25 cellular contexts compared by ENCODE assay signal in genomic region chr7:157116762-157117161, GRCh38. TPM values are rescaled to one million over a fixed set of nuclear protein-coding genes. Genes with fewer than 3 reads are reported as not detected.
DNase-seq lines count a peak whose midpoint lies in the region; ATAC-seq and TF ChIP-seq lines count a peak whose summit lies in the region.
"Had no signal": no experiment of that assay in that cellular context is flagged by ENCODE, and none has a peak within 500 bp of the region (broad histone marks: within the 10 kb centered on the region; RNA-seq: fewer than 3 reads in every experiment).

No MANE protein-coding gene starts in this region.

- H3K4ac ChIP-seq in trophoblast cell (ENCODE audit: low read depth, low read length): no peak overlapping the region
- no peak overlapping the region for H3K4ac ChIP-seq in neuronal stem cell (ENCODE audit: low read length)

- no peak overlapping the region for H2BK15ac ChIP-seq in neuronal stem cell (ENCODE audit: low read length)

- H4K12ac ChIP-seq in trophoblast cell (ENCODE audit: low read depth, low read length): no peak overlapping the region

- TF ChIP-seq POLR2A in adrenal gland (IDR thresholded peaks at IDR 0.05): no peak

- H4K20me1 ChIP-seq in PC-3 (ENCODE audit: low read length): no peaks in the 10 kb centered on the region
- H4K20me1 ChIP-seq: BLaER1 treated with 17β-estradiol and CSF1 and Interleukin-3, amounts not matched to agents 10 nM and 100 nM had no signal

- H3K4me1 ChIP-seq in PC-3 (ENCODE audit: insufficient read depth, low read length): no peaks in the 10 kb centered on the region
- no peaks in the 10 kb centered on the region for H3K4me1 ChIP-seq in adrenal gland (replicated peaks in 1 of 2)
- H3K4me1 ChIP-seq in trophoblast cell (ENCODE audit: control insufficient read depth in 1 of 2, insufficient read depth in 2 of 2, low read length in 2 of 2): no peaks in the 10 kb centered on the region
- no peaks in the 10 kb centered on the region for H3K4me1 ChIP-seq in neuronal stem cell (ENCODE audit: control insufficient read depth in 2 of 2, insufficient read depth in 1 of 2, low read depth in 1 of 2, low read length in 2 of 2)
- H3K4me1 ChIP-seq: A549; BLaER1 treated with 17β-estradiol and CSF1 and Interleukin-3, amounts not matched to agents 10 nM and 100 nM had no signal

- H3F3A ChIP-seq in PC-3 (ENCODE audit: low read length, unreplicated experiment): no peaks in the 10 kb centered on the region

- no TSS peak for BruUV-seq in PC-3 (replicated peaks; lab: Mats Ljungman, UMichigan)

- no peaks in the 10 kb centered on the region for H3K9me2 ChIP-seq in PC-3 (replicated peaks; ENCODE audit: low read length)

- H3K27ac ChIP-seq in PC-3 (ENCODE audit: low read length): no peak overlapping the region
- no peak overlapping the region for H3K27ac ChIP-seq in adrenal gland
- H3K27ac ChIP-seq in trophoblast cell (ENCODE audit: low read depth, low read length): no peak overlapping the region
- H3K27ac ChIP-seq in neuronal stem cell (replicated peaks; ENCODE audit: low read length): no peak overlapping the region
- H3K27ac ChIP-seq: A549; BLaER1 treated with 17β-estradiol and CSF1 and Interleukin-3, amounts not matched to agents 10 nM and 100 nM; HL-60 had no signal

- POLR2A ChIA-PET in PC-3 (lab: Charles Lee; ENCODE audit: unreplicated experiment) (no interaction called here), HEK293T (lab: Yijun Ruan, JAX) (no interaction called here)

- H3K4me3 ChIP-seq in PC-3 (ENCODE audit: low read length): no peak overlapping the region
- H3K4me3 ChIP-seq in adrenal gland: no peak overlapping the region
- H3K4me3 ChIP-seq in trophoblast cell (ENCODE audit: low read depth, low read length): no peak overlapping the region
- H3K4me3 ChIP-seq in neuronal stem cell (ENCODE audit: low read length in 2 of 2): no peak overlapping the region
- H3K4me3 ChIP-seq: A549; BLaER1 treated with 17β-estradiol and CSF1 and Interleukin-3, amounts not matched to agents 10 nM and 100 nM had no signal

- intact Hi-C loops in PC-3 (cut with micrococcal nuclease) (no loop called here), adrenal gland (cut with DNase I) (no loop called here)

- CTCF ChIA-PET in PC-3 (lab: Charles Lee): no interaction called here
- CTCF ChIA-PET in HEK293T (lab: Yijun Ruan, JAX): no interaction called here

- H3K79me2 ChIP-seq in PC-3 (ENCODE audit: low read length): no peaks in the 10 kb centered on the region
- H3K79me2 ChIP-seq in trophoblast cell (ENCODE audit: control insufficient read depth, insufficient read depth, low read length, poor library complexity): no peaks in the 10 kb centered on the region

- H4K91ac ChIP-seq in trophoblast cell (ENCODE audit: low read depth, low read length) (no peak overlapping the region), neuronal stem cell (ENCODE audit: low read depth, low read length, poor library complexity) (no peak overlapping the region)

- no peak overlapping the region for H3K9ac ChIP-seq in PC-3 (ENCODE audit: low read length)
- peak overlapping the region; percentile 52 for H3K9ac ChIP-seq in trophoblast cell (ENCODE audit: low read length)
- H3K9ac ChIP-seq in neuronal stem cell (ENCODE audit: low read depth, low read length, poor library complexity): no peak overlapping the region
- H3K9ac ChIP-seq: BLaER1 treated with 17β-estradiol and CSF1 and Interleukin-3, amounts not matched to agents 10 nM and 100 nM had no signal

- H3K14ac ChIP-seq in trophoblast cell (ENCODE audit: low read length): no peak overlapping the region
- H3K14ac ChIP-seq in neuronal stem cell (ENCODE audit: low read length): no peak overlapping the region

- H3K9me3 ChIP-seq in PC-3 (ENCODE audit: low read length) (no peaks in the 10 kb centered on the region), adrenal gland (replicated peaks in 1 of 3) (no peaks in the 10 kb centered on the region), trophoblast cell (ENCODE audit: insufficient read depth, low read depth, low read length) (peaks cover 9% of the 10 kb centered on the region), neuronal stem cell (replicated peaks in 1 of 2; ENCODE audit: control insufficient read depth in 2 of 2, insufficient read depth in 1 of 2, low read depth in 1 of 2, low read length in 2 of 2) (peaks cover 6% of the 10 kb centered on the region in 2 donors)

- H2BK5ac ChIP-seq in trophoblast cell (ENCODE audit: low read depth, low read length, poor library complexity) (no peak overlapping the region), neuronal stem cell (ENCODE audit: low read length) (no peak overlapping the region)

- H3K79me1 ChIP-seq in trophoblast cell (ENCODE audit: low read length) (no peaks in the 10 kb centered on the region), neuronal stem cell (ENCODE audit: low read depth, low read length) (no peaks in the 10 kb centered on the region)

- TF ChIP-seq CTCF in PC-3 (conservative IDR thresholded peaks at IDR 0.05; ENCODE audit: low read depth, low read length): no peak
- TF ChIP-seq CTCF in adrenal gland (IDR thresholded peaks at IDR 0.05): no peak

- H3K23ac ChIP-seq in trophoblast cell (ENCODE audit: low read length) (no peak overlapping the region), neuronal stem cell (ENCODE audit: low read depth, low read length, poor library complexity) (no peak overlapping the region)

- H2AFZ ChIP-seq in PC-3 (ENCODE audit: low read length): no peak overlapping the region
- no peak overlapping the region for H2AFZ ChIP-seq in trophoblast cell (ENCODE audit: insufficient read depth, low read length, poor library complexity)
- no peak overlapping the region for H2AFZ ChIP-seq in neuronal stem cell (ENCODE audit: low read length)

- 0 out of 2 replicates have a peak, but pooled peaks cover 6% of the 10 kb centered on the region for H3K27me3 ChIP-seq in PC-3 (ENCODE audit: low read length)
- H3K27me3 ChIP-seq in adrenal gland: no peaks in the 10 kb centered on the region
- H3K27me3 ChIP-seq in trophoblast cell (ENCODE audit: insufficient read depth, low read length): no peaks in the 10 kb centered on the region
- peaks cover 0 to 10% (median 0%) of the 10 kb centered on the region in 3 experiments for H3K27me3 ChIP-seq in neuronal stem cell (ENCODE audit: control insufficient read depth in 3 of 3, insufficient read depth in 3 of 3, low read depth in 1 of 3, low read length in 3 of 3)
- H3K27me3 ChIP-seq: BLaER1 treated with 17β-estradiol and CSF1 and Interleukin-3, amounts not matched to agents 10 nM and 100 nM had no signal

- H3K4me2 ChIP-seq in PC-3 (ENCODE audit: low read length) (no peak overlapping the region), trophoblast cell (ENCODE audit: low read length) (no peak overlapping the region), neuronal stem cell (ENCODE audit: insufficient read depth, low read length, poor library complexity, severe bottlenecking) (no peak overlapping the region)
- H3K4me2 ChIP-seq: A549; BLaER1 treated with 17β-estradiol and CSF1 and Interleukin-3, amounts not matched to agents 10 nM and 100 nM had no signal

- DNase-seq in M059J (ENCODE audit: low read depth) (peak; percentile 31), PC-3 (peak; percentile 17), adrenal gland (peak in 6 of 7 donors; percentile 31 to 80 (median 68)), trophoblast cell (no peak), GF-D8 (lab: John Stamatoyannopoulos, UW) (no peak), neuronal stem cell (ENCODE audit: low spot score) (no peak), HEK293T (ENCODE audit: extremely low spot score) (no peak)
- DNase-seq: AML-193; CD4-positive, alpha-beta T cell; DMS79; EL; GDM1; Karpas-422; NCI-H1105 treated with DMSO at 0.1 percent for 48 hours; NCI-H2029; NCI-H446 treated with DMSO at 0.1 percent for 48 hours; NCI-H526; NCI-H82; SHP77 treated with DMSO at 0.1 percent for 48 hours had no signal

- H2AK5ac ChIP-seq in trophoblast cell (ENCODE audit: low read length) (no peak overlapping the region), neuronal stem cell (ENCODE audit: low read depth, low read length) (no peak overlapping the region)

- ATAC-seq in PC-3 (peak; percentile 27; the same call in 1 of the 2 replicates), GM18870 (IDR thresholded peaks at IDR 0.05; ENCODE audit: unreplicated experiment) (no peak)
- ATAC-seq: A549, HCT116, Panc1 had no signal

- H2BK12ac ChIP-seq in trophoblast cell (ENCODE audit: low read length) (no peak overlapping the region), neuronal stem cell (ENCODE audit: low read length) (no peak overlapping the region)

- H2BK120ac ChIP-seq in trophoblast cell (ENCODE audit: insufficient read depth, low read length, poor library complexity): no peak overlapping the region
- H2BK120ac ChIP-seq in neuronal stem cell (ENCODE audit: low read depth, low read length): no peak overlapping the region

- H3K18ac ChIP-seq in trophoblast cell (ENCODE audit: low read length) (no peak overlapping the region), neuronal stem cell (ENCODE audit: low read length) (no peak overlapping the region)

- no peak overlapping the region for H4K8ac ChIP-seq in trophoblast cell (ENCODE audit: low read depth, low read length)
- no peak overlapping the region for H4K8ac ChIP-seq in neuronal stem cell (ENCODE audit: low read depth, low read length)

- no peaks in the 10 kb centered on the region for H3K36me3 ChIP-seq in PC-3 (ENCODE audit: low read depth, low read length)
- no peaks in the 10 kb centered on the region for H3K36me3 ChIP-seq in adrenal gland (replicated peaks in 1 of 2)
- H3K36me3 ChIP-seq in trophoblast cell (ENCODE audit: control insufficient read depth in 1 of 2, insufficient read depth in 2 of 2, low read length in 2 of 2): no peaks in the 10 kb centered on the region
- no peaks in the 10 kb centered on the region for H3K36me3 ChIP-seq in neuronal stem cell (replicated peaks in 1 of 2; ENCODE audit: control insufficient read depth in 2 of 2, insufficient read depth in 2 of 2, low read length in 2 of 2)
- H3K36me3 ChIP-seq: BLaER1 treated with 17β-estradiol and CSF1 and Interleukin-3, amounts not matched to agents 10 nM and 100 nM had no signal

- WGBS in adrenal gland, 4 donors: 58 to 81% (median 75%) methylated on average over 5 of the region's 5 CpGs
- no CpG with 5 or more reads among the region's 5 CpGs for WGBS in trophoblast cell (ENCODE audit: extremely low coverage, insufficient coverage, insufficient read length)
- WGBS in neuronal stem cell (ENCODE audit: extremely low coverage in 2 of 2, insufficient read length in 2 of 2, insufficient replicate concordance in 1 of 2), 2 donors: no CpG with 5 or more reads among the region's 5 CpGs

TF ChIP-seq in HEK293T, 16 proteins besides CTCF, POLR2A, EP300 and RAD21 (continues in another document):
- TF ChIP-seq SUZ12 (IDR thresholded peaks at IDR 0.05) (no peak), SP1 (IDR thresholded peaks at IDR 0.05) (no peak), BHLHE40 (IDR thresholded peaks at IDR 0.05; ENCODE audit: borderline replicate concordance) (no peak), FOXM1 (IDR thresholded peaks at IDR 0.05; ENCODE audit: borderline replicate concordance) (no peak), ARNT (IDR thresholded peaks at IDR 0.05) (no peak)

RNA-seq across cellular contexts. Expression of gene UBE3C, which starts 22.0 kb away (rescaled TPM):
- total RNA-seq in M059J (2014; rRNA removed; shearing (Covaris generic)): 47.1 and 72.7 TPM in 2 replicates
- total RNA-seq in PC-3 (2014; rRNA removed) (83.1 and 86.6 TPM in 2 replicates), adrenal gland (10 to 100 TPM; 31.5 to 58.1 (median 46.2) TPM)
- polyA plus RNA-seq in adrenal gland: 10 to 100 TPM; 11.7 to 52.1 (median 13.0) TPM
- 40.7 and 41.8 TPM in 2 replicates for polyA plus RNA-seq in trophoblast cell (2013)
- 24.4 TPM for polyA plus RNA-seq in neuronal stem cell (2013, experiment 1 of 2)
- polyA plus RNA-seq in neuronal stem cell (2013, experiment 2 of 2): 25.6 TPM

Comparison
In these comparisons a context has a peak if more than half of its experiments do, and no peak if none do; other contexts are left out.
1. DNase-seq: peak in M059J (single experiment), PC-3 (single experiment) and adrenal gland (6 of 7); none in trophoblast cell (0 of 2), GF-D8 (single experiment), neuronal stem cell (single experiment) and HEK293T (single experiment).